8 cellular contexts compared by ENCODE assay signal in genomic region chr6:27312146-27312949, GRCh38. TPM values are rescaled to one million over a fixed set of nuclear protein-coding genes. Genes with fewer than 3 reads are reported as not detected.
DNase-seq lines count a peak whose midpoint lies in the region; ATAC-seq and TF ChIP-seq lines count a peak whose summit lies in the region.

Gene POM121L2 (minus strand): TSS chr6:27312273. CDS start chr6:27312170, 103 bp downstream.

- no peaks in the 10 kb centered on the region for H4K20me1 ChIP-seq in hepatocyte (ENCODE audit: insufficient read depth, poor library complexity, severe bottlenecking)

- 2% methylated on average over 63 of the region's 64 CpGs for WGBS in hepatocyte (ENCODE audit: low lambda C conversion rate, missing lambda C conversion rate)

- no peaks in the 10 kb centered on the region for H3K9me2 ChIP-seq in hepatocyte (replicated peaks; ENCODE audit: insufficient read depth)

- H3K79me2 ChIP-seq in hepatocyte = no peaks in the 10 kb centered on the region

- H3K9me3 ChIP-seq in hepatocyte (ENCODE audit: low read depth) = no peaks in the 10 kb centered on the region

- no peaks in the 10 kb centered on the region for H3K4me1 ChIP-seq in hepatocyte (ENCODE audit: insufficient read depth)

- no peak within 1 kb of the TSS for H3K27ac ChIP-seq in hepatocyte

- peak within 1 kb of the TSS; percentile 97 for H3K4me2 ChIP-seq in hepatocyte

- intact Hi-C loops in Right ventricle myocardium superior (cut with DNase I) = no loop called here
- intact Hi-C loops in cardiac septum (cut with DNase I) = no loop called here

- H3K27me3 ChIP-seq in hepatocyte = peaks cover 11% of the 10 kb centered on the region

- H3K36me3 ChIP-seq in hepatocyte (replicated peaks; ENCODE audit: insufficient read depth, low read depth) = no peaks in the 10 kb centered on the region

- H3K4me3 ChIP-seq in hepatocyte (peak within 1 kb of the TSS; percentile 63), skeletal muscle cell (ENCODE audit: low read depth, low read length) (peak within 1 kb of the TSS; percentile 58)

- peak; percentile 77 for TF ChIP-seq CTCF in hepatocyte (IDR thresholded peaks at IDR 0.05; ENCODE audit: poor library complexity)

- peak within 1 kb of the TSS; percentile 97 for H2AFZ ChIP-seq in hepatocyte

- peak; percentile 49 for ATAC-seq in Right ventricle myocardium superior (ENCODE audit: poor library complexity)

- DNase-seq in Right ventricle myocardium superior (peak; percentile 42), cardiac septum (ENCODE audit: low spot score) (no peak), Kasumi-1 (lab: John Stamatoyannopoulos, UW) (peak; percentile 79 to 86), SKM-1 (lab: John Stamatoyannopoulos, UW; ENCODE audit: unreplicated experiment) (peak; percentile 29), hepatocyte (ENCODE audit: low spot score) (peak; percentile 86), skeletal muscle cell (ENCODE audit: low read depth) (no peak), NCI-H1436 (lab: John Stamatoyannopoulos, UW) (no peak)
- DNase-seq in activated naive CD8-positive, alpha-beta T cell treated with anti-CD3 and anti-CD28 coated beads, Interleukin-2, amount 50 U/mL, for 16 hours (ENCODE audit: low read depth, low spot score) = peak; percentile 17

RNA-seq across cellular contexts. Expression of gene POM121L2, which starts in this region (rescaled TPM):
- total RNA-seq in Right ventricle myocardium superior (not detected), cardiac septum (not detected), hepatocyte (0.04 TPM in 1 of 2 replicates, not detected in the other)
- not detected in 2 replicates for polyA plus RNA-seq in hepatocyte

Comparison
In these comparisons a context has a peak if more than half of its experiments do, and no peak if none do; other contexts are left out.
1. Peak in DNase-seq and ATAC-seq in Right ventricle myocardium superior; RNA of the gene not detected or under 1 TPM.
2. Peak in DNase-seq, H3K4me3 ChIP-seq and H3K4me2 ChIP-seq in hepatocyte; RNA of the gene not detected or under 1 TPM.
3. DNase-seq: peak in Kasumi-1 (2 of 2), SKM-1 (single experiment) and activated naive CD8-positive, alpha-beta T cell treated with anti-CD3 and anti-CD28 coated beads, Interleukin-2, amount 50 U/mL, for 16 hours (single experiment); none in cardiac septum (single experiment), skeletal muscle cell (single experiment) and NCI-H1436 (single experiment).